10 cellular contexts compared by ENCODE assay signal in genomic region chr2:31239842-31240198, GRCh38. TPM values are rescaled to one million over a fixed set of nuclear protein-coding genes. Genes with fewer than 3 reads are reported as not detected.
DNase-seq lines count a peak whose midpoint lies in the region; ATAC-seq and TF ChIP-seq lines count a peak whose summit lies in the region.
"Had no signal": no experiment of that assay in that cellular context is flagged by ENCODE, and none has a peak within 500 bp of the region (broad histone marks: within the 10 kb centered on the region; RNA-seq: fewer than 3 reads in every experiment).

No MANE protein-coding gene starts in this region.

- peak overlapping the region; percentile 9 to 58 for H2BK12ac ChIP-seq in mesenchymal stem cell (ENCODE audit: low read length in 2 of 2)

- H4K8ac ChIP-seq in mesenchymal stem cell (ENCODE audit: low read length), result peak overlapping the region; percentile 66

- peak; percentile 15 for DNase-seq in LHCN-M2 (ENCODE audit: low read depth)
- DNase-seq in fibroblast of lung (ENCODE audit: low read depth in 2 of 2), result peak; percentile 56 to 81
- peak; percentile 87 for DNase-seq in mesenchymal stem cell
- DNase-seq in suprapubic skin (ENCODE audit: low spot score in 2 of 2), result peak in 1 of 2 donors; percentile 71
- DNase-seq in inferior parietal cortex (ENCODE audit: extremely low spot score), result no peak
- DNase-seq: activated CD4-positive, alpha-beta T cell treated with anti-CD3 and anti-CD28 coated beads, Interleukin-2, amount 10 ng/mL, durations not matched to agents 7 days and 5 days; stimulated activated CD4-positive, alpha-beta T cell treated with anti-CD3 and anti-CD28 coated beads, Interleukin-1b, Interleukin-23, amount 100 ng/mL, for 48 hours had no signal

- no peak overlapping the region for H2BK120ac ChIP-seq in mesenchymal stem cell (ENCODE audit: low read depth, low read length)

- H2AK5ac ChIP-seq in mesenchymal stem cell (ENCODE audit: low read length, severe bottlenecking), result no peak overlapping the region

- peak overlapping the region; percentile 26 for H3K4me2 ChIP-seq in fibroblast of lung (ENCODE audit: extremely low read depth, insufficient read depth, low read length)
- no peak overlapping the region for H3K4me2 ChIP-seq in mesenchymal stem cell (ENCODE audit: low read length, poor library complexity, severe bottlenecking)

- no peak overlapping the region for H2BK5ac ChIP-seq in mesenchymal stem cell (ENCODE audit: low read depth, low read length, poor library complexity, severe bottlenecking)

- H3K14ac ChIP-seq in mesenchymal stem cell (ENCODE audit: low read length in 2 of 2), result peak overlapping the region in 1 of 2 experiments; percentile 41

- no peak overlapping the region for H3K4me3 ChIP-seq in fibroblast of lung (replicated peaks in 1 of 4; ENCODE audit: control extremely low read depth in 1 of 4, insufficient read depth in 1 of 4, low read depth in 3 of 4, low read length in 4 of 4)
- peak overlapping the region in 1 of 2 experiments; percentile 52 for H3K4me3 ChIP-seq in mesenchymal stem cell (ENCODE audit: insufficient read depth in 1 of 2, low read depth in 1 of 2, low read length in 2 of 2)
- H3K4me3 ChIP-seq in suprapubic skin, result no peak overlapping the region

- TF ChIP-seq POLR2A in suprapubic skin (IDR thresholded peaks at IDR 0.05), result no peak

- peak overlapping the region; percentile 31 for H2AFZ ChIP-seq in fibroblast of lung (ENCODE audit: low read length)
- no peak overlapping the region for H2AFZ ChIP-seq in mesenchymal stem cell (ENCODE audit: low read depth, low read length)

- peak overlapping the region; percentile 13 for H2BK15ac ChIP-seq in mesenchymal stem cell (ENCODE audit: low read depth, poor library complexity, severe bottlenecking)

- H3K4me1 ChIP-seq in fibroblast of lung (ENCODE audit: control insufficient read depth, extremely low read depth, insufficient read depth, low read length), result peaks cover 15% of the 10 kb centered on the region
- peaks cover 20% of the 10 kb centered on the region for H3K4me1 ChIP-seq in mesenchymal stem cell (ENCODE audit: control insufficient read depth, insufficient read depth, low read depth, low read length)
- peaks cover 46% of the 10 kb centered on the region for H3K4me1 ChIP-seq in suprapubic skin

- H3K27me3 ChIP-seq in fibroblast of lung (ENCODE audit: control insufficient read depth, insufficient read depth, low read length) (no peaks in the 10 kb centered on the region), mesenchymal stem cell (ENCODE audit: control insufficient read depth in 1 of 2, insufficient read depth in 1 of 2, low read length in 2 of 2) (no peaks in the 10 kb centered on the region), suprapubic skin (no peaks in the 10 kb centered on the region)

- ATAC-seq in GM21576 (IDR thresholded peaks at IDR 0.05; ENCODE audit: unreplicated experiment) (no peak), GM18861 (IDR thresholded peaks at IDR 0.05; ENCODE audit: unreplicated experiment) (no peak), GM21529 (IDR thresholded peaks at IDR 0.05; ENCODE audit: unreplicated experiment) (no peak)

- peak overlapping the region in 1 of 2 experiments; percentile 25 for H3K23ac ChIP-seq in mesenchymal stem cell (ENCODE audit: low read length in 2 of 2)

- peak overlapping the region; percentile 57 for H4K91ac ChIP-seq in mesenchymal stem cell (ENCODE audit: low read length)

- H3K9me3 ChIP-seq in fibroblast of lung (ENCODE audit: control insufficient read depth, insufficient read depth, low read depth, low read length), result no peaks in the 10 kb centered on the region
- H3K9me3 ChIP-seq in mesenchymal stem cell (ENCODE audit: control insufficient read depth, low read length), result no peaks in the 10 kb centered on the region
- no peaks in the 10 kb centered on the region for H3K9me3 ChIP-seq in suprapubic skin

- no peaks in the 10 kb centered on the region for H3K79me2 ChIP-seq in fibroblast of lung (ENCODE audit: control insufficient read depth, insufficient read depth, low read length)

- TF ChIP-seq CTCF in fibroblast of lung (conservative IDR thresholded peaks at IDR 0.05 in 1 of 2, IDR thresholded peaks at IDR 0.05 in 1 of 2; ENCODE audit: low read depth in 1 of 2, low read length in 2 of 2), result no peak
- no peak for TF ChIP-seq CTCF in suprapubic skin (IDR thresholded peaks at IDR 0.05)

- H3K27ac ChIP-seq in fibroblast of lung (ENCODE audit: insufficient read depth, low read length) (peak overlapping the region; percentile 55), mesenchymal stem cell (ENCODE audit: low read length, poor library complexity, severe bottlenecking) (no peak overlapping the region), suprapubic skin (peak overlapping the region; percentile 50)

- peak overlapping the region; percentile 60 to 75 for H3K18ac ChIP-seq in mesenchymal stem cell (ENCODE audit: low read depth in 1 of 2, low read length in 2 of 2)

- 53% methylated on average over 14 of the region's 14 CpGs for WGBS in mesenchymal stem cell
- WGBS in suprapubic skin, result 29% methylated on average over 14 of the region's 14 CpGs

- H3K4ac ChIP-seq in mesenchymal stem cell (ENCODE audit: low read depth in 1 of 2, low read length in 2 of 2), result peak overlapping the region; percentile 46 to 72

- H4K20me1 ChIP-seq in fibroblast of lung (ENCODE audit: control insufficient read depth, extremely low read depth, insufficient read depth, low read length), result no peaks in the 10 kb centered on the region

- H3K9ac ChIP-seq in fibroblast of lung (ENCODE audit: insufficient read depth, low read length), result no peak overlapping the region
- peak overlapping the region; percentile 37 for H3K9ac ChIP-seq in mesenchymal stem cell (ENCODE audit: low read length)

- TF ChIP-seq EP300 in suprapubic skin (IDR thresholded peaks at IDR 0.05), result no peak

- peaks cover 41% of the 10 kb centered on the region for H3K79me1 ChIP-seq in mesenchymal stem cell (replicated peaks; ENCODE audit: low read length, poor library complexity, severe bottlenecking)

- H3K36me3 ChIP-seq in fibroblast of lung (ENCODE audit: control insufficient read depth, insufficient read depth, low read length) (peaks cover 3% of the 10 kb centered on the region), mesenchymal stem cell (ENCODE audit: control insufficient read depth in 1 of 2, insufficient read depth in 2 of 2, low read depth in 1 of 2, low read length in 2 of 2) (peaks cover 11 to 25% of the 10 kb centered on the region in 2 experiments), suprapubic skin (no peaks in the 10 kb centered on the region)

RNA-seq across cellular contexts. Expression of gene EHD3, which starts 5.9 kb away (rescaled TPM):
- total RNA-seq in LHCN-M2 (2014; rRNA removed) (9.1 and 10.9 TPM in 2 replicates), fibroblast of lung (12.3 and 30.6 TPM in 2 replicates), suprapubic skin (1 to 10 TPM; 3.9 to 7.0 (median 5.2) TPM)
- polyA plus RNA-seq in LHCN-M2 (2012), result 7.2 TPM
- polyA plus RNA-seq in fibroblast of lung, result 37.1 and 37.5 TPM in 2 replicates
- 33.4 and 35.8 TPM in 2 replicates for polyA plus RNA-seq in fibroblast of lung (2012)
- 75.9 and 83.1 TPM in 2 replicates for polyA minus RNA-seq in fibroblast of lung (ENCODE audit: low replicate concordance)
- 63.7 TPM for polyA plus RNA-seq in mesenchymal stem cell (2013, experiment 1 of 2)
- polyA plus RNA-seq in mesenchymal stem cell (2013, experiment 2 of 2), result 62.4 TPM

RNA-seq across cellular contexts. Expression of gene CAPN14, which starts 22.5 kb away (rescaled TPM):
- under 0.01 and 0.06 TPM in 2 replicates for total RNA-seq in LHCN-M2 (2014; rRNA removed)
- 0.01 TPM for polyA plus RNA-seq in LHCN-M2 (2012)
- total RNA-seq in fibroblast of lung, result under 0.01 and 0.17 TPM in 2 replicates
- polyA plus RNA-seq in fibroblast of lung, result 0.05 and 0.07 TPM in 2 replicates
- 0.06 TPM in 1 of 2 replicates, not detected in the other for polyA plus RNA-seq in fibroblast of lung (2012)
- polyA minus RNA-seq in fibroblast of lung (ENCODE audit: low replicate concordance), result not detected in 2 replicates
- polyA plus RNA-seq in mesenchymal stem cell (2013, experiment 1 of 2), result 0.07 TPM
- 0.04 TPM for polyA plus RNA-seq in mesenchymal stem cell (2013, experiment 2 of 2)
- 1 to 10 TPM in 1 of 4 donors, under 1 TPM in 3; 0.53 to 2.1 (median 0.83) TPM for total RNA-seq in suprapubic skin
